In genomic region chr1:117599822-117600221, GRCh38 we compare ENCODE assay signal across 19 cellular contexts. TPM values are rescaled to one million over a fixed set of nuclear protein-coding genes. Genes with fewer than 3 reads are reported as not detected.
DNase-seq lines count a peak whose midpoint lies in the region; ATAC-seq, FAIRE-seq and TF ChIP-seq lines count a peak whose summit lies in the region.
"Had no signal": no experiment of that assay in that cellular context is flagged by ENCODE, and none has a peak within 500 bp of the region (broad histone marks: within the 10 kb centered on the region; RNA-seq: fewer than 3 reads in every experiment).

No MANE protein-coding gene starts in this region.

- TF ChIP-seq CTCF in heart left ventricle (IDR thresholded peaks at IDR 0.05) (no peak), pancreas (IDR thresholded peaks at IDR 0.05) (no peak)

- 61 to 75% (median 71%) methylated on average over 12 of the region's 12 CpGs for WGBS in heart left ventricle, 4 donors
- 50 to 68% methylated on average over 12 of the region's 12 CpGs for WGBS in pancreas, 2 donors

- H3K27ac ChIP-seq in heart left ventricle (peak overlapping the region in 1 of 12 donors; percentile 59), pancreas (no peak overlapping the region)

- no peaks in the 10 kb centered on the region for H3K27me3 ChIP-seq in heart left ventricle
- H3K27me3 ChIP-seq in pancreas: no peaks in the 10 kb centered on the region

- H3K4me3 ChIP-seq in heart left ventricle (no peak overlapping the region), pancreas (no peak overlapping the region)

- H3K4me1 ChIP-seq in heart left ventricle: peaks cover 0 to 18% (median under 1%) of the 10 kb centered on the region in 12 donors
- peaks cover 0 to 3% (median 0%) of the 10 kb centered on the region in 3 donors for H3K4me1 ChIP-seq in pancreas

- intact Hi-C loops in heart left ventricle (cut with DNase I) (loop anchor here in 7 of 10 donors (10.0 kb wide), 5 partner anchors 55 to 535 kb away; partner anchors contain the start of gene TTF2 (in 1 of the 7)), pancreas (cut with DNase I) (loop anchor here in 1 of 3 donors (10.0 kb wide), 1 partner anchor 65 kb away; no protein-coding TSS in a partner anchor)

- ATAC-seq in heart left ventricle (peak; percentile 71 to 77 (median 74)), pancreas (peak; percentile 50 to 84 (median 72))
- ATAC-seq: Panc1 had no signal

- no peak for TF ChIP-seq POLR2A in heart left ventricle (IDR thresholded peaks at IDR 0.05)

- FAIRE-seq in pancreas (lab: Jason Lieb, UNC): no peak
- FAIRE-seq: colon, small intestine had no signal

- DNase-seq in COR-L47 (lab: John Stamatoyannopoulos, UW) (peak; percentile 55), NCI-H1417 treated with DMSO at 0.1 percent for 48 hours (lab: John Stamatoyannopoulos, UW) (peak; percentile 82), heart left ventricle (peak in 1 of 5 donors; percentile 39), pancreas (peak in 1 of 6 donors; percentile 11), NCI-H187 (lab: John Stamatoyannopoulos, UW) (no peak), NCI-H446 treated with DMSO at 0.1 percent for 48 hours (lab: John Stamatoyannopoulos, UW) (no peak), DMS 273 treated with DMSO at 0.1 percent for 48 hours (lab: John Stamatoyannopoulos, UW) (no peak), AG20443 (ENCODE audit: low spot score) (no peak)
- DNase-seq: activated CD4-positive, alpha-beta T cell treated with anti-CD3 and anti-CD28 coated beads, Interleukin-2, amount 50 U/mL, for 48 hours; activated naive CD4-positive, alpha-beta T cell treated with anti-CD3 and anti-CD28 coated beads, Interleukin-2, amount 50 U/mL, for 16 hours; activated T-cell treated with anti-CD3 and anti-CD28 coated beads, Interleukin-2, amount 50 U/mL, for 1 hour; NCI-H1105 treated with DMSO at 0.1 percent for 48 hours; occipital lobe; small intestine; stimulated activated CD4-positive, alpha-beta T cell treated with anti-CD3 and anti-CD28 coated beads, Interleukin-4, amount 100 ng/mL, for 4 hours; stimulated activated CD8-positive, alpha-beta memory T cell treated with anti-CD3 and anti-CD28 coated beads, Interleukin-4, amount 100 ng/mL, for 48 hours; substantia nigra had no signal

- H3K9me3 ChIP-seq in heart left ventricle (no peaks in the 10 kb centered on the region), pancreas (no peaks in the 10 kb centered on the region)

- H3K36me3 ChIP-seq in heart left ventricle (no peaks in the 10 kb centered on the region), pancreas (no peaks in the 10 kb centered on the region)

RNA-seq across cellular contexts. Expression of gene TENT5C, which starts 6.0 kb away (rescaled TPM):
- total RNA-seq in heart left ventricle (10 to 100 TPM in 8 of 9 donors, 1 to 10 TPM in 1; 7.9 to 21.6 (median 15.1) TPM), pancreas (10 to 100 TPM; 21.5 to 68.1 (median 38.3) TPM)
- polyA plus RNA-seq in heart left ventricle (1 to 10 TPM; 3.7 to 9.6 TPM), pancreas (10 to 100 TPM in 1 of 2 donors, 1 to 10 TPM in 1; 6.7 to 19.1 TPM)

Comparison
In these comparisons a context has a peak if more than half of its experiments do, and no peak if none do; other contexts are left out.
1. DNase-seq: peak in COR-L47 (single experiment) and NCI-H1417 treated with DMSO at 0.1 percent for 48 hours (single experiment); none in NCI-H187 (0 of 2), NCI-H446 treated with DMSO at 0.1 percent for 48 hours (single experiment), DMS 273 treated with DMSO at 0.1 percent for 48 hours (single experiment) and AG20443 (single experiment).